Comparison of ENCODE assay signal across 20 cellular contexts in the genomic region with DNA sequence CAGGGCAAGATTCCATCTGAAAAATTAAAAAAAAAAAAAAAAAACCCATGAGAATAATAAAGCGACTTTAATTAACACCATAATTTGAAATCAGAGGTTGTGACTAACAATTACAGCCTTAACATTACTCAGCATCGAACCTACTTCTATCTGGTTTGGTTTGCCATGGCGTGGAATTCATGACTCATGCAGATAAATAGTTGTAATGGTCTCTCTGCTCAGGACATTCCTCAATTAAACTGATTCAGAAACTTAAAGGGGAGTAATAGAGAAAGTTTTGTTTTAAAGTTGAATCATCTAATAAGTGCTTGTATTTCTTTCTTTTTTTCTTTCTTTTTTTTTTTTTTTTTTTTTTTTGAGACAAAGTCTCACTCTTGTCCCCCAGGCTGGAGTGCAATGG.
A peak's percentile ranks its signal among the peaks of the same experiment; 100 is the strongest.
DNase-seq lines count a peak whose midpoint lies in the region; ATAC-seq, FAIRE-seq and TF ChIP-seq lines count a peak whose summit lies in the region.
"Had no signal": no experiment of that assay in that cellular context is flagged by ENCODE, and none has a peak within 500 bp of the region (broad histone marks: within the 10 kb centered on the region; RNA-seq: fewer than 3 reads in every experiment).

No MANE protein-coding gene starts in this region.

- DNase-seq in EH (ENCODE audit: low read depth) (peak; percentile 94), RCC 7860 (ENCODE audit: low spot score) (peak; percentile 79), epithelial cell of esophagus (ENCODE audit: low read depth) (peak; percentile 58), osteoblast (ENCODE audit: insufficient read length, low spot score, missing footprints) (peak; percentile 91), cerebellum (ENCODE audit: low spot score) (no peak), OCI-M1 (lab: John Stamatoyannopoulos, UW) (no peak)
- DNase-seq: activated CD4-positive, alpha-beta T cell treated with anti-CD3 and anti-CD28 coated beads for 4 hours; body of pancreas; CD4-positive, alpha-beta T cell; effector CD8-positive, alpha-beta T cell; glutamatergic neuron; Karpas-422; left colon; NCI-H187 treated with DMSO at 0.1 percent for 48 hours; NCI-H69; tibial artery had no signal

- no peaks in the 10 kb centered on the region for H4K20me1 ChIP-seq in osteoblast (ENCODE audit: insufficient read depth, low read length)

- no peak for ATAC-seq in GM18498 (IDR thresholded peaks at IDR 0.05; ENCODE audit: unreplicated experiment)
- no peak for ATAC-seq in HG03565 (IDR thresholded peaks at IDR 0.05; ENCODE audit: unreplicated experiment)
- ATAC-seq: body of pancreas, left colon had no signal

- no peak overlapping the region for H2AFZ ChIP-seq in osteoblast (ENCODE audit: low read length)

- H3K36me3 ChIP-seq in osteoblast (ENCODE audit: insufficient read depth, low read length), result no peaks in the 10 kb centered on the region
- H3K36me3 ChIP-seq: tibial artery had no signal

- H3K4me1 ChIP-seq in osteoblast (ENCODE audit: insufficient read depth, low read length), result peaks cover 7% of the 10 kb centered on the region
- H3K4me1 ChIP-seq: body of pancreas, tibial artery had no signal

- H3K4me2 ChIP-seq in osteoblast (ENCODE audit: insufficient read depth, low read length), result no peak overlapping the region

- H3K27me3 ChIP-seq in osteoblast (ENCODE audit: insufficient read depth, low read length), result no peaks in the 10 kb centered on the region
- H3K27me3 ChIP-seq: body of pancreas, tibial artery had no signal

- no peak overlapping the region for H3K4me3 ChIP-seq in epithelial cell of esophagus (ENCODE audit: low read length)
- H3K4me3 ChIP-seq in osteoblast (ENCODE audit: insufficient read depth, low read length), result no peak overlapping the region
- H3K4me3 ChIP-seq: body of pancreas, tibial artery had no signal

- peak; percentile 90 for FAIRE-seq in RCC 7860 (lab: Jason Lieb, UNC)
- FAIRE-seq: GM18507, H1 had no signal

- TF ChIP-seq CTCF in epithelial cell of esophagus (IDR thresholded peaks at IDR 0.05; ENCODE audit: insufficient read depth, low read depth, low read length, missing control alignments), result no peak
- TF ChIP-seq CTCF in osteoblast (IDR thresholded peaks at IDR 0.05; ENCODE audit: extremely low read depth, low read depth, low read length), result no peak

- H3K27ac ChIP-seq in osteoblast (ENCODE audit: low read depth, low read length), result no peak overlapping the region
- H3K27ac ChIP-seq: body of pancreas, tibial artery had no signal

- H3K9me3 ChIP-seq in osteoblast (ENCODE audit: low read depth, low read length), result no peaks in the 10 kb centered on the region
- H3K9me3 ChIP-seq: body of pancreas, tibial artery had no signal

- no peaks in the 10 kb centered on the region for H3K79me2 ChIP-seq in osteoblast (ENCODE audit: insufficient read depth, low read length)

Comparison
In these comparisons a context has a peak if more than half of its experiments do, and no peak if none do; other contexts are left out.
1. DNase-seq: peak in EH (single experiment), RCC 7860 (single experiment), epithelial cell of esophagus (single experiment) and osteoblast (single experiment); none in cerebellum (single experiment) and OCI-M1 (single experiment).